Comparison of ENCODE assay signal across 10 cellular contexts in genomic region chr6:75272145-75272840, GRCh38. TPM values are rescaled to one million over a fixed set of nuclear protein-coding genes. Genes with fewer than 3 reads are reported as not detected.
DNase-seq lines count a peak whose midpoint lies in the region; ATAC-seq and TF ChIP-seq lines count a peak whose summit lies in the region.
"Had no signal": no experiment of that assay in that cellular context is flagged by ENCODE, and none has a peak within 500 bp of the region (broad histone marks: within the 10 kb centered on the region; RNA-seq: fewer than 3 reads in every experiment).

No MANE protein-coding gene starts in this region.

- TF ChIP-seq CTCF in neural progenitor cell (IDR thresholded peaks at IDR 0.05), result no peak

- H3K27ac ChIP-seq in iPS-20b (ENCODE audit: low read length) (peak overlapping the region; percentile 27), neural progenitor cell (no peak overlapping the region)

- H3K27me3 ChIP-seq in iPS-20b (ENCODE audit: insufficient read depth, low read length) (no peaks in the 10 kb centered on the region), neural progenitor cell (no peaks in the 10 kb centered on the region)
- H3K27me3 ChIP-seq: Peyer's patch had no signal

- no peaks in the 10 kb centered on the region for H3K27me3 Mint-ChIP-seq in stimulated activated naive CD8-positive, alpha-beta T cell treated with anti-CD3 and anti-CD28 coated beads, Interleukin-15, Interleukin-2, amounts not matched to agents 100 ng/mL and 50 ng/mL, for 24 hours
- no peaks in the 10 kb centered on the region for H3K27me3 Mint-ChIP-seq in activated T-helper 1 cell treated with anti-CD3 and anti-CD28 coated beads, Interleukin-12 subunit alpha, Interleukin-12 subunit beta, Interleukin-2, Interleukin-4 antibody, amounts not matched to agents 30 ng/mL and 10 ng/mL and 1 ng/mL, durations not matched to agents 14 hours and 24 hours and 36 hours (ENCODE audit: insufficient read depth)
- no peaks in the 10 kb centered on the region for H3K27me3 Mint-ChIP-seq in neural progenitor cell (ENCODE audit: insufficient read depth, low read depth)

- H3K36me3 ChIP-seq in iPS-20b (ENCODE audit: insufficient read depth, low read depth, low read length), result peaks cover 25% of the 10 kb centered on the region
- H3K36me3 ChIP-seq in neural progenitor cell, result peaks cover 6% of the 10 kb centered on the region
- H3K36me3 ChIP-seq: Peyer's patch had no signal

- H3F3A ChIP-seq in neural progenitor cell (ENCODE audit: low read depth), result peaks cover 14% of the 10 kb centered on the region

- H3K27ac Mint-ChIP-seq in stimulated activated naive CD8-positive, alpha-beta T cell treated with anti-CD3 and anti-CD28 coated beads, Interleukin-15, Interleukin-2, amounts not matched to agents 100 ng/mL and 50 ng/mL, for 24 hours, result peak overlapping the region; percentile 33
- H3K27ac Mint-ChIP-seq in activated T-helper 1 cell treated with anti-CD3 and anti-CD28 coated beads, Interleukin-12 subunit alpha, Interleukin-12 subunit beta, Interleukin-2, Interleukin-4 antibody, amounts not matched to agents 30 ng/mL and 10 ng/mL and 1 ng/mL, durations not matched to agents 14 hours and 24 hours and 36 hours, result peak overlapping the region; percentile 6
- H3K27ac Mint-ChIP-seq in neural progenitor cell, result no peak overlapping the region

- ATAC-seq in stimulated activated naive CD8-positive, alpha-beta T cell treated with anti-CD3 and anti-CD28 coated beads, Interleukin-15, Interleukin-2, amounts not matched to agents 100 U/mL and 50 U/mL, for 24 hours, result no peak
- ATAC-seq in GM19467 (IDR thresholded peaks at IDR 0.05; ENCODE audit: unreplicated experiment), result no peak

- no peak overlapping the region for H3K4me2 ChIP-seq in neural progenitor cell

- intact Hi-C loops in activated T-helper 1 cell treated with anti-CD3 and anti-CD28 coated beads, Interleukin-12 subunit alpha, Interleukin-12 subunit beta, Interleukin-2, Interleukin-4 antibody, amounts not matched to agents 30 ng/mL and 10 ng/mL and 1 ng/mL, durations not matched to agents 14 hours and 24 hours and 36 hours (cut with micrococcal nuclease), result loop anchor here (1.0 kb wide), 1 partner anchor 9 kb away; no protein-coding TSS in a partner anchor

- no peak overlapping the region for H3K4me3 ChIP-seq in iPS-20b (ENCODE audit: low read length)
- H3K4me3 ChIP-seq in neural progenitor cell, result no peak overlapping the region
- H3K4me3 ChIP-seq: Peyer's patch had no signal

- peaks cover 75% of the 10 kb centered on the region for H3K4me1 Mint-ChIP-seq in stimulated activated naive CD8-positive, alpha-beta T cell treated with anti-CD3 and anti-CD28 coated beads, Interleukin-15, Interleukin-2, amounts not matched to agents 100 ng/mL and 50 ng/mL, for 24 hours (ENCODE audit: low read depth)
- H3K4me1 Mint-ChIP-seq in activated T-helper 1 cell treated with anti-CD3 and anti-CD28 coated beads, Interleukin-12 subunit alpha, Interleukin-12 subunit beta, Interleukin-2, Interleukin-4 antibody, amounts not matched to agents 30 ng/mL and 10 ng/mL and 1 ng/mL, durations not matched to agents 14 hours and 24 hours and 36 hours (ENCODE audit: low read depth), result peaks cover 82% of the 10 kb centered on the region
- no peaks in the 10 kb centered on the region for H3K4me1 Mint-ChIP-seq in neural progenitor cell

- H3K79me2 ChIP-seq in neural progenitor cell (ENCODE audit: low read depth), result peaks cover 99% of the 10 kb centered on the region

- no peak overlapping the region for H3K4me3 Mint-ChIP-seq in stimulated activated naive CD8-positive, alpha-beta T cell treated with anti-CD3 and anti-CD28 coated beads, Interleukin-15, Interleukin-2, amounts not matched to agents 100 ng/mL and 50 ng/mL, for 24 hours
- H3K4me3 Mint-ChIP-seq in activated T-helper 1 cell treated with anti-CD3 and anti-CD28 coated beads, Interleukin-12 subunit alpha, Interleukin-12 subunit beta, Interleukin-2, Interleukin-4 antibody, amounts not matched to agents 30 ng/mL and 10 ng/mL and 1 ng/mL, durations not matched to agents 14 hours and 24 hours and 36 hours, result no peak overlapping the region
- H3K4me3 Mint-ChIP-seq in neural progenitor cell, result no peak overlapping the region

- H3K4me1 ChIP-seq in iPS-20b (ENCODE audit: insufficient read depth, low read length) (peaks cover 37% of the 10 kb centered on the region), neural progenitor cell (peaks cover 17% of the 10 kb centered on the region)

- H3K36me3 Mint-ChIP-seq in stimulated activated naive CD8-positive, alpha-beta T cell treated with anti-CD3 and anti-CD28 coated beads, Interleukin-15, Interleukin-2, amounts not matched to agents 100 ng/mL and 50 ng/mL, for 24 hours (ENCODE audit: low read depth), result peaks cover 48% of the 10 kb centered on the region
- H3K36me3 Mint-ChIP-seq in activated T-helper 1 cell treated with anti-CD3 and anti-CD28 coated beads, Interleukin-12 subunit alpha, Interleukin-12 subunit beta, Interleukin-2, Interleukin-4 antibody, amounts not matched to agents 30 ng/mL and 10 ng/mL and 1 ng/mL, durations not matched to agents 14 hours and 24 hours and 36 hours (ENCODE audit: low read depth), result peaks cover 54% of the 10 kb centered on the region
- peaks cover 24% of the 10 kb centered on the region for H3K36me3 Mint-ChIP-seq in neural progenitor cell

- H4K20me1 ChIP-seq in neural progenitor cell (ENCODE audit: low read depth), result peaks cover 6% of the 10 kb centered on the region

- H2AFZ ChIP-seq in neural progenitor cell (replicated peaks), result no peak overlapping the region

- H3K9ac ChIP-seq in iPS-20b (ENCODE audit: low read depth, low read length) (peak overlapping the region; percentile 31; the same call in 1 of the 2 replicates), neural progenitor cell (no peak overlapping the region)

- H3K9me3 ChIP-seq in iPS-20b (ENCODE audit: insufficient read depth, low read depth, low read length) (peaks cover 11% of the 10 kb centered on the region), neural progenitor cell (ENCODE audit: low read depth) (no peaks in the 10 kb centered on the region)
- H3K9me3 ChIP-seq: Peyer's patch had no signal

- DNase-seq in stimulated activated naive CD8-positive, alpha-beta T cell treated with anti-CD3 and anti-CD28 coated beads, Interleukin-15, Interleukin-2, amounts not matched to agents 100 U/mL and 50 U/mL, for 24 hours, result no peak
- no peak for DNase-seq in activated T-helper 1 cell treated with anti-CD3 and anti-CD28 coated beads, Interleukin-12 subunit alpha, Interleukin-12 subunit beta, Interleukin-2, Interleukin-4 antibody, amounts not matched to agents 30 ng/mL and 10 ng/mL and 1 ng/mL, durations not matched to agents 14 hours and 24 hours and 36 hours (ENCODE audit: low spot score)
- DNase-seq in DMS153 treated with DMSO at 0.1 percent for 48 hours (lab: John Stamatoyannopoulos, UW; ENCODE audit: unreplicated experiment), result no peak
- no peak for DNase-seq in neural progenitor cell (ENCODE audit: low spot score)
- DNase-seq in amygdala (lab: John Stamatoyannopoulos, UW), result no peak
- DNase-seq: activated effector memory CD4-positive, alpha-beta T cell treated with anti-CD3 and anti-CD28 coated beads, Interleukin-2, amount 50 U/mL, for 16 hours; Peyer's patch had no signal

- no peaks in the 10 kb centered on the region for H3K9me3 Mint-ChIP-seq in stimulated activated naive CD8-positive, alpha-beta T cell treated with anti-CD3 and anti-CD28 coated beads, Interleukin-15, Interleukin-2, amounts not matched to agents 100 ng/mL and 50 ng/mL, for 24 hours
- H3K9me3 Mint-ChIP-seq in activated T-helper 1 cell treated with anti-CD3 and anti-CD28 coated beads, Interleukin-12 subunit alpha, Interleukin-12 subunit beta, Interleukin-2, Interleukin-4 antibody, amounts not matched to agents 30 ng/mL and 10 ng/mL and 1 ng/mL, durations not matched to agents 14 hours and 24 hours and 36 hours, result peaks cover 17% of the 10 kb centered on the region
- no peaks in the 10 kb centered on the region for H3K9me3 Mint-ChIP-seq in neural progenitor cell

RNA-seq across cellular contexts. Expression of gene TMEM30A, which starts 12.3 kb away (rescaled TPM):
- 66.6 and 67.2 TPM in 2 replicates for total RNA-seq in activated T-helper 1 cell treated with anti-CD3 and anti-CD28 coated beads, Interleukin-12 subunit alpha, Interleukin-12 subunit beta, Interleukin-2, Interleukin-4 antibody, amounts not matched to agents 30 ng/mL and 10 ng/mL and 1 ng/mL, durations not matched to agents 14 hours and 24 hours and 36 hours
- total RNA-seq in neural progenitor cell (ENCODE audit: low replicate concordance), result 61.2 and 86.0 TPM in 2 replicates

RNA-seq across cellular contexts. Expression of gene COX7A2, which starts 28.7 kb away (rescaled TPM):
- 495 and 497 TPM in 2 replicates for total RNA-seq in activated T-helper 1 cell treated with anti-CD3 and anti-CD28 coated beads, Interleukin-12 subunit alpha, Interleukin-12 subunit beta, Interleukin-2, Interleukin-4 antibody, amounts not matched to agents 30 ng/mL and 10 ng/mL and 1 ng/mL, durations not matched to agents 14 hours and 24 hours and 36 hours
- 146 and 330 TPM in 2 replicates for total RNA-seq in neural progenitor cell (ENCODE audit: low replicate concordance)
